ENCODE assay signal across 19 cellular contexts in the genomic region with DNA sequence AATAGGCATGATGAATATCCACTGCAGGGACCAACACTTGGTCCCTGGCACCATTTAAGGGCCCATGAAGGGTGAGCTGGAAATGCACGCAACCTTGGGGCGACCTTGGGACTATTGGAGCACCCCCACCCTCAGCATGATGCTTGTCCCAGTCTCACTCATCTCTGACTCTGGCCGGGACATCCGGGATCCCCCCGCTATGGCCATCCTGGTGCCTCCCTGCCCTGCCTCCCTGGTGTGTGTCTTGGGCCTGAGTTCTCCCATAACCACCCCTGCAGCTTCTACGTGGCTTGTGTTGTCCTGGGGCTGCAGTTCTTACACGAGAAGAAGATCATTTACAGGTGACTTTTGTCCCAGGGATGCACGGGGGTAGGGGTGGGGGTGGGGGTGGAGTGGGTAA.
"Had no signal": no experiment of that assay in that cellular context is flagged by ENCODE, and none has a peak within 500 bp of the region (broad histone marks: within the 10 kb centered on the region; RNA-seq: fewer than 3 reads in every experiment).

No MANE protein-coding gene starts in this region.

- DNase-seq: effector memory CD8-positive, alpha-beta T cell; gastrocnemius medialis; immature natural killer cell; mesendoderm; naive B cell; retina; stimulated activated CD4-positive, alpha-beta T cell treated with anti-CD3 and anti-CD28 coated beads, Interleukin-2, amount 100 ng/mL, for 24 hours; stimulated activated CD4-positive, alpha-beta T cell treated with anti-CD3 and anti-CD28 coated beads, Interleukin-4, amount 100 ng/mL, for 4 hours; stimulated activated naive B cell treated with anti-CD40 and anti-IgM and Interleukin-4, amounts not matched to agents 10 μg/mL and 1 μg/mL and 100 μg/mL, for 72 hours; stimulated activated naive CD8-positive, alpha-beta T cell treated with anti-CD3 and anti-CD28 coated beads, Interleukin-15, amount 100 ng/mL, for 72 hours; testis; transverse colon had no signal

- H3K27me3 Mint-ChIP-seq: dendritic cell treated with granulocyte-macrophage colony-stimulating factor and Interleukin-4, amounts not matched to agents 40 ng/mL and 50 ng/mL, for 4 days; effector memory CD8-positive, alpha-beta T cell; naive B cell; stimulated activated naive B cell treated with anti-CD40 and anti-IgM and Interleukin-4, amounts not matched to agents 10 μg/mL and 1 μg/mL and 100 μg/mL, for 72 hours; stimulated activated naive CD8-positive, alpha-beta T cell treated with anti-CD3 and anti-CD28 coated beads, Interleukin-15, amount 100 ng/mL, for 72 hours had no signal

- H3K4me3 ChIP-seq: esophagus muscularis mucosa, gastrocnemius medialis, psoas muscle, testis, transverse colon had no signal

- ATAC-seq: effector memory CD8-positive, alpha-beta T cell; gastrocnemius medialis; left cardiac atrium; psoas muscle; sciatic nerve; stimulated activated naive B cell treated with anti-CD40 and anti-IgM and Interleukin-4, amounts not matched to agents 10 μg/mL and 1 μg/mL and 100 μg/mL, for 72 hours; stimulated activated naive CD8-positive, alpha-beta T cell treated with anti-CD3 and anti-CD28 coated beads, Interleukin-15, amount 100 ng/mL, for 72 hours had no signal

- H3K36me3 Mint-ChIP-seq: immature natural killer cell, naive B cell had no signal

- H3K27ac ChIP-seq: epithelial cell of prostate, esophagus muscularis mucosa, gastrocnemius medialis, psoas muscle, testis, transverse colon had no signal

- H3K27ac Mint-ChIP-seq: dendritic cell treated with granulocyte-macrophage colony-stimulating factor and Interleukin-4, amounts not matched to agents 40 ng/mL and 50 ng/mL, for 4 days; effector memory CD8-positive, alpha-beta T cell; immature natural killer cell; naive B cell; nephron; stimulated activated naive B cell treated with anti-CD40 and anti-IgM and Interleukin-4, amounts not matched to agents 10 μg/mL and 1 μg/mL and 100 μg/mL, for 72 hours; stimulated activated naive CD8-positive, alpha-beta T cell treated with anti-CD3 and anti-CD28 coated beads, Interleukin-15, amount 100 ng/mL, for 72 hours had no signal

- H3K4me1 ChIP-seq: gastrocnemius medialis, psoas muscle, testis had no signal

- H3K36me3 ChIP-seq: gastrocnemius medialis, transverse colon had no signal

- H3K4me3 Mint-ChIP-seq: dendritic cell treated with granulocyte-macrophage colony-stimulating factor and Interleukin-4, amounts not matched to agents 40 ng/mL and 50 ng/mL, for 4 days; effector memory CD8-positive, alpha-beta T cell; immature natural killer cell; naive B cell; nephron; stimulated activated naive B cell treated with anti-CD40 and anti-IgM and Interleukin-4, amounts not matched to agents 10 μg/mL and 1 μg/mL and 100 μg/mL, for 72 hours; stimulated activated naive CD8-positive, alpha-beta T cell treated with anti-CD3 and anti-CD28 coated beads, Interleukin-15, amount 100 ng/mL, for 72 hours had no signal

- H3K9me3 Mint-ChIP-seq: dendritic cell treated with granulocyte-macrophage colony-stimulating factor and Interleukin-4, amounts not matched to agents 40 ng/mL and 50 ng/mL, for 4 days; effector memory CD8-positive, alpha-beta T cell; immature natural killer cell; naive B cell; nephron; stimulated activated naive B cell treated with anti-CD40 and anti-IgM and Interleukin-4, amounts not matched to agents 10 μg/mL and 1 μg/mL and 100 μg/mL, for 72 hours; stimulated activated naive CD8-positive, alpha-beta T cell treated with anti-CD3 and anti-CD28 coated beads, Interleukin-15, amount 100 ng/mL, for 72 hours had no signal

- H3K27me3 ChIP-seq: esophagus muscularis mucosa, gastrocnemius medialis, testis, transverse colon had no signal

- H3K9me3 ChIP-seq: esophagus muscularis mucosa, gastrocnemius medialis, psoas muscle, testis, transverse colon had no signal
